9 cellular contexts compared by ENCODE assay signal in genomic region chr17:62093188-62094155, GRCh38. TPM values are rescaled to one million over a fixed set of nuclear protein-coding genes. Genes with fewer than 3 reads are reported as not detected.
DNase-seq lines count a peak whose midpoint lies in the region; ATAC-seq, FAIRE-seq and TF ChIP-seq lines count a peak whose summit lies in the region.
"Had no signal": no experiment of that assay in that cellular context is flagged by ENCODE, and none has a peak within 500 bp of the region (broad histone marks: within the 10 kb centered on the region; RNA-seq: fewer than 3 reads in every experiment).

No MANE protein-coding gene starts in this region.

- H3K36me3 ChIP-seq in breast epithelium: no peaks in the 10 kb centered on the region
- H3K36me3 ChIP-seq in lung (ENCODE audit: control insufficient read depth in 2 of 2, insufficient read depth in 2 of 2, low read length in 2 of 2): no peaks in the 10 kb centered on the region
- no peaks in the 10 kb centered on the region for H3K36me3 ChIP-seq in kidney (ENCODE audit: control insufficient read depth in 1 of 2, insufficient read depth in 2 of 2, low read length in 2 of 2)

- WGBS in lung, 2 donors: 82% methylated on average over 7 of the region's 7 CpGs

- POLR2A ChIA-PET in MCF 10A (lab: Yijun Ruan, JAX): interaction anchor here (0.6 to 2.7 kb wide), 8 partner anchors 11 to 76 kb away, joined by 3 to 9 read pairs (median 3); no protein-coding TSS in a partner anchor

- H3K9ac ChIP-seq in kidney (ENCODE audit: low read length in 2 of 2): no peak overlapping the region

- TF ChIP-seq CTCF in MCF 10A (IDR thresholded peaks at IDR 0.05; ENCODE audit: unreplicated experiment) (no peak), breast epithelium (IDR thresholded peaks at IDR 0.05) (no peak), lung (IDR thresholded peaks at IDR 0.05; ENCODE audit: control extremely low read depth, extremely low read depth) (no peak), kidney (IDR thresholded peaks at IDR 0.05; ENCODE audit: borderline replicate concordance, extremely low read depth, insufficient read depth) (no peak)

- H3K9me3 ChIP-seq in breast epithelium (no peaks in the 10 kb centered on the region), lung (ENCODE audit: control insufficient read depth in 2 of 2, insufficient read depth in 1 of 2, low read length in 1 of 2) (no peaks in the 10 kb centered on the region), kidney (ENCODE audit: control insufficient read depth in 1 of 2, low read length in 2 of 2) (no peaks in the 10 kb centered on the region)

- H3K4me1 ChIP-seq in breast epithelium (no peaks in the 10 kb centered on the region), lung (ENCODE audit: control insufficient read depth in 2 of 2, insufficient read depth in 2 of 2, low read length in 2 of 2) (peaks cover 0 to 1% of the 10 kb centered on the region in 2 donors), kidney (ENCODE audit: control insufficient read depth in 1 of 2, insufficient read depth in 1 of 2, low read depth in 1 of 2, low read length in 2 of 2) (peaks cover 0 to 3% of the 10 kb centered on the region in 2 donors)

- no peak for TF ChIP-seq POLR2A in breast epithelium (IDR thresholded peaks at IDR 0.05)

- no peak for FAIRE-seq in kidney (lab: Jason Lieb, UNC)

- no TSS peak for BruUV-seq in MCF 10A (replicated peaks; lab: Mats Ljungman, UMichigan)

- no peaks in the 10 kb centered on the region for H3K9me3 Mint-ChIP-seq in MCF 10A (ENCODE audit: unreplicated experiment)
- H3K9me3 Mint-ChIP-seq: brain had no signal

- no peak overlapping the region for H3K27ac ChIP-seq in breast epithelium
- H3K27ac ChIP-seq in lung (ENCODE audit: low read depth in 1 of 2, low read length in 1 of 2): no peak overlapping the region
- H3K27ac ChIP-seq in kidney (ENCODE audit: low read depth in 2 of 2, low read length in 2 of 2): no peak overlapping the region

- H3K27me3 Mint-ChIP-seq in MCF 10A (ENCODE audit: insufficient read depth, unreplicated experiment): no peaks in the 10 kb centered on the region

- no peak overlapping the region for H3K4me3 ChIP-seq in breast epithelium
- no peak overlapping the region for H3K4me3 ChIP-seq in lung
- H3K4me3 ChIP-seq in kidney (ENCODE audit: low read length in 2 of 2): no peak overlapping the region

- intact Hi-C loops in MCF 10A (cut with micrococcal nuclease) (loop anchor here (10.0 kb wide), 1 partner anchor 229 kb away; the partner anchor contains the start of gene BRIP1), breast epithelium (cut with DNase I; ENCODE audit: low total_unique reads) (no loop called here), Right ventricle myocardium superior (cut with DNase I) (no loop called here), kidney (cut with DNase I) (no loop called here)

- H3K27me3 ChIP-seq in breast epithelium (no peaks in the 10 kb centered on the region), lung (ENCODE audit: control insufficient read depth, insufficient read depth) (no peaks in the 10 kb centered on the region)

- DNase-seq in MCF 10A (ENCODE audit: unreplicated experiment) (peak; percentile 88), breast epithelium (ENCODE audit: low spot score in 2 of 2) (no peak), lung (ENCODE audit: low spot score) (no peak), Right ventricle myocardium superior (no peak), kidney (no peak), DMS79 (lab: John Stamatoyannopoulos, UW) (no peak)

- no peak overlapping the region for H3K27ac Mint-ChIP-seq in MCF 10A (ENCODE audit: low read depth, unreplicated experiment)
- H3K27ac Mint-ChIP-seq: brain had no signal

- no peaks in the 10 kb centered on the region for H3K36me3 Mint-ChIP-seq in MCF 10A (ENCODE audit: insufficient read depth, unreplicated experiment)
- H3K36me3 Mint-ChIP-seq: brain had no signal

- no peak overlapping the region for H3K4me3 Mint-ChIP-seq in MCF 10A (ENCODE audit: unreplicated experiment)
- H3K4me3 Mint-ChIP-seq: brain had no signal

- peaks cover 13% of the 10 kb centered on the region for H3K4me1 Mint-ChIP-seq in MCF 10A (ENCODE audit: insufficient read depth, unreplicated experiment)
- H3K4me1 Mint-ChIP-seq: brain had no signal

- ATAC-seq in HG02884 (IDR thresholded peaks at IDR 0.05; ENCODE audit: unreplicated experiment) (peak; percentile 97), SK-N-SH treated with all-trans-retinoic acid at 6 μM for 48 hours (peak; percentile 93), lung (ENCODE audit: insufficient read depth, low FRiP score) (peak; percentile 69), Right ventricle myocardium superior (ENCODE audit: poor library complexity) (no peak)

- CTCF ChIA-PET in MCF 10A (lab: Yijun Ruan, JAX): interaction anchor here (0.6 to 1.4 kb wide), 3 partner anchors 18 to 95 kb away, joined by 3 to 6 read pairs (median 4); no protein-coding TSS in a partner anchor

TF ChIP-seq in SK-N-SH treated with all-trans-retinoic acid at 6 μM for 48 hours, 23 proteins besides CTCF, POLR2A, EP300 and RAD21:
- TF ChIP-seq TCF4 (CRISPR knock-in tag; IDR thresholded peaks at IDR 0.05; ENCODE audit: borderline replicate concordance) (peak; percentile 44; the same call in 1 of the 2 replicates), CREB5 (CRISPR knock-in tag; IDR thresholded peaks at IDR 0.05; ENCODE audit: low read depth) (no peak), PPARA (CRISPR knock-in tag; IDR thresholded peaks at IDR 0.05; ENCODE audit: borderline replicate concordance) (0 out of 2 replicates have a peak, but pooled peaks have one; percentile 10), BACH2 (CRISPR knock-in tag; IDR thresholded peaks at IDR 0.05; ENCODE audit: borderline replicate concordance) (no peak), POU6F1 (CRISPR knock-in tag; IDR thresholded peaks at IDR 0.05; ENCODE audit: borderline replicate concordance, low read depth) (no peak), SNAI2 (CRISPR knock-in tag; IDR thresholded peaks at IDR 0.05) (peak; percentile 4; the same call in 1 of the 2 replicates), ISL1 (CRISPR knock-in tag; IDR thresholded peaks at IDR 0.05) (no peak), PATZ1 (CRISPR knock-in tag; IDR thresholded peaks at IDR 0.05; ENCODE audit: borderline replicate concordance) (no peak)

RNA-seq across cellular contexts. Expression of gene MED13, which starts 28.4 kb away (rescaled TPM):
- total RNA-seq in MCF 10A (2022): 51.0 and 58.7 TPM in 2 replicates
- 100 to 1,000 TPM in 1 of 3 donors, 10 to 100 TPM in 2; 73.4 to 136 (median 92.1) TPM for total RNA-seq in breast epithelium
- 100 to 1,000 TPM in 1 of 2 donors, 10 to 100 TPM in 1; 64.6 to 104 TPM for total RNA-seq in lung
- polyA plus RNA-seq in lung: 10 to 100 TPM in 1 of 2 donors, 1 to 10 TPM in 1; 7.2 to 11.7 TPM
- 25.1 TPM for total RNA-seq in Right ventricle myocardium superior
- total RNA-seq in kidney: 73.6 TPM
- 6.4 TPM for polyA plus RNA-seq in kidney (ENCODE audit: insufficient read depth, low read depth, low replicate concordance)
